8 cellular contexts compared by ENCODE assay signal in the genomic region with DNA sequence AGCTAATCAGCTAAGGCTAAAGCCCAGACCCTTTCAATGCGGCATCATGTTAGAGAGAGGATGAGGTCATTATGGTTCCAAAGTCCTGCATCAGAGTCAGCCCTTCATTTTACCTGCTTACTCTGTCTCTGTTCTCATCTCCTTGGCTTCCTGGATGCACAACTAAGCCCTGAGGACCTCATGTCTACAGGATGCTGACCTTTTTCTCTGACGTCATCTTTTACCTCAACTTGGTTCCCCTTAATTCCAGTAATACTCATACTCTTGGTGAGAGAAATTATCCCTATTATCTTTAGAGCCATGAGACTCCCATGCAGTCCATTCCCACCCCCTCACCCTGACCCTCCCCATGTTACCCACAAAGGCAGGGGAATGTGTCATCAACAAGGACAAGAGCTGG.
"Had no signal": no experiment of that assay in that cellular context is flagged by ENCODE, and none has a peak within 500 bp of the region (broad histone marks: within the 10 kb centered on the region; RNA-seq: fewer than 3 reads in every experiment).

No MANE protein-coding gene starts in this region.

- H3K4me3 ChIP-seq: GM12878 had no signal

- DNase-seq: GDM1, GF-D8 had no signal

- FAIRE-seq: G401.6, GM12878, GM12891, GM12892, GM18507, GM19239 had no signal

- ATAC-seq: GM12878 had no signal
